Comparison of ENCODE assay signal across 21 cellular contexts in the genomic region with DNA sequence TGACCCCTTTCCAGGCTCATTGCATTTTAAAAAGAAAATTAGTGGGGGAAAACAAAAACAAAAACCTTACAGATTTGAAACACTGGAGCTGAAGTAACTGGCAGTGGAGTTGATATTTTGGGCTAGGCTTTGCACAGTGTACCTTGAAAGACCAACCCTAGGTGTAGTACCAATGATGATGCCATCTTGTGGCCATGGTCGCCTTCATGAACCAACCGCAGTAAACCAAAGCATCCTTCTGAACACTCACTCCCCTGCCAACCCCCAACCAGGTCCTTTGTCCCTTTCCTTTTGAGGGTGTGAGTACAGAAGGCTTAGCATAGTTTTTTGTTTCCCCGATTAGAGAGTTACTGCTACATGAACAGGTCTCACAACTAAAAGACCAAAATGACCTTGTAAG. TPM values are rescaled to one million over a fixed set of nuclear protein-coding genes. Genes with fewer than 3 reads are reported as not detected.
A peak's percentile ranks its signal among the peaks of the same experiment; 100 is the strongest.
DNase-seq lines count a peak whose midpoint lies in the region; ATAC-seq and TF ChIP-seq lines count a peak whose summit lies in the region.
"Had no signal": no experiment of that assay in that cellular context is flagged by ENCODE, and none has a peak within 500 bp of the region (broad histone marks: within the 10 kb centered on the region; RNA-seq: fewer than 3 reads in every experiment).

No MANE protein-coding gene starts in this region.

- POLR2A ChIA-PET in MCF 10A (lab: Yijun Ruan, JAX), result no interaction called here

- no peaks in the 10 kb centered on the region for H3K9me3 Mint-ChIP-seq in MCF 10A (ENCODE audit: unreplicated experiment)
- no peaks in the 10 kb centered on the region for H3K9me3 Mint-ChIP-seq in chondrocyte (ENCODE audit: low read depth)
- H3K9me3 Mint-ChIP-seq: IgD-negative memory B cell; T-helper 2 cell treated with Interferon-gamma antibody and Interleukin-4, amounts not matched to agents 5 μg/mL and 100 μg/mL, for 36 hours had no signal

- no peaks in the 10 kb centered on the region for H3K4me1 Mint-ChIP-seq in MCF 10A (ENCODE audit: insufficient read depth, unreplicated experiment)
- H3K4me1 Mint-ChIP-seq in chondrocyte (ENCODE audit: low read depth), result no peaks in the 10 kb centered on the region

- no peak overlapping the region for H3K4me3 ChIP-seq in breast epithelium
- H3K4me3 ChIP-seq in NB4 (ENCODE audit: low read depth, low read length), result no peak overlapping the region
- no peak overlapping the region for H3K4me3 ChIP-seq in tibial artery

- ATAC-seq in Right ventricle myocardium superior (ENCODE audit: poor library complexity), result no peak
- no peak for ATAC-seq in HG03095 (IDR thresholded peaks at IDR 0.05; ENCODE audit: unreplicated experiment)
- ATAC-seq: esophagus mucosa, left colon had no signal

- intact Hi-C loops in MCF 10A (cut with micrococcal nuclease) (loop anchor here (5.0 kb wide), 1 partner anchor 294 kb away; no protein-coding TSS in a partner anchor), breast epithelium (cut with DNase I; ENCODE audit: low total_unique reads) (no loop called here), tibial artery (cut with DNase I; ENCODE audit: low total_unique reads) (no loop called here), Right ventricle myocardium superior (cut with DNase I) (no loop called here)

- no peaks in the 10 kb centered on the region for H3K4me1 ChIP-seq in breast epithelium
- H3K4me1 ChIP-seq in tibial artery, result peaks cover 0 to under 1% (median 0%) of the 10 kb centered on the region in 4 donors

- H3K9me3 ChIP-seq in breast epithelium (no peaks in the 10 kb centered on the region), tibial artery (no peaks in the 10 kb centered on the region)

- H3K27ac ChIP-seq in breast epithelium (no peak overlapping the region), tibial artery (no peak overlapping the region)

- H3K27me3 ChIP-seq in breast epithelium, result no peaks in the 10 kb centered on the region
- H3K27me3 ChIP-seq in tibial artery, result no peaks in the 10 kb centered on the region

- H3K4me3 Mint-ChIP-seq in MCF 10A (ENCODE audit: unreplicated experiment) (no peak overlapping the region), chondrocyte (ENCODE audit: unreplicated experiment) (no peak overlapping the region)
- H3K4me3 Mint-ChIP-seq: IgD-negative memory B cell; T-helper 2 cell treated with Interferon-gamma antibody and Interleukin-4, amounts not matched to agents 5 μg/mL and 100 μg/mL, for 36 hours had no signal

- TF ChIP-seq CTCF in MCF 10A (IDR thresholded peaks at IDR 0.05; ENCODE audit: unreplicated experiment) (no peak), breast epithelium (IDR thresholded peaks at IDR 0.05) (no peak), NB4 (IDR thresholded peaks at IDR 0.05; ENCODE audit: low read depth, low read length) (no peak), chondrocyte (IDR thresholded peaks at IDR 0.05) (peak; percentile 23), tibial artery (IDR thresholded peaks at IDR 0.05) (no peak)

- H3K27me3 Mint-ChIP-seq in MCF 10A (ENCODE audit: insufficient read depth, unreplicated experiment) (no peaks in the 10 kb centered on the region), chondrocyte (ENCODE audit: low read depth) (no peaks in the 10 kb centered on the region)
- H3K27me3 Mint-ChIP-seq: IgD-negative memory B cell had no signal

- no peak overlapping the region for H3K27ac Mint-ChIP-seq in MCF 10A (ENCODE audit: low read depth, unreplicated experiment)
- H3K27ac Mint-ChIP-seq in chondrocyte (ENCODE audit: unreplicated experiment), result no peak overlapping the region
- H3K27ac Mint-ChIP-seq: IgD-negative memory B cell; T-helper 2 cell treated with Interferon-gamma antibody and Interleukin-4, amounts not matched to agents 5 μg/mL and 100 μg/mL, for 36 hours had no signal

- CTCF ChIA-PET in MCF 10A (lab: Yijun Ruan, JAX), result interaction anchor here (1.0 kb wide), 1 partner anchor 15 kb away, joined by 3 read pairs; no protein-coding TSS in a partner anchor

- H3K36me3 Mint-ChIP-seq in MCF 10A (ENCODE audit: insufficient read depth, unreplicated experiment) (peaks cover 19% of the 10 kb centered on the region), chondrocyte (ENCODE audit: low read depth) (peaks cover 2% of the 10 kb centered on the region)
- H3K36me3 Mint-ChIP-seq: IgD-negative memory B cell had no signal

- DNase-seq in MCF 10A (ENCODE audit: unreplicated experiment) (peak; percentile 9), breast epithelium (ENCODE audit: low spot score in 2 of 2) (no peak), NB4 (ENCODE audit: low read depth) (peak; percentile 8), chondrocyte (ENCODE audit: low spot score) (no peak), tibial artery (no peak), Right ventricle myocardium superior (no peak), NCI-H187 (lab: John Stamatoyannopoulos, UW) (no peak)
- DNase-seq: activated T-cell treated with anti-CD3 and anti-CD28 coated beads, Interleukin-2, amount 50 U/mL, for 48 hours; cerebellar nuclear complex; DMS79; left colon; NCI-H510A; RPMI8226; stimulated activated CD4-positive, alpha-beta T cell treated with anti-CD3 and anti-CD28 coated beads, Interleukin-4, amount 100 ng/mL, for 4 hours; trophoblast cell had no signal

- no peaks in the 10 kb centered on the region for H3K36me3 ChIP-seq in breast epithelium
- no peaks in the 10 kb centered on the region for H3K36me3 ChIP-seq in tibial artery

- BruUV-seq in MCF 10A (replicated peaks; lab: Mats Ljungman, UMichigan), result no TSS peak

- TF ChIP-seq POLR2A in breast epithelium (IDR thresholded peaks at IDR 0.05) (no peak), NB4 (IDR thresholded peaks at IDR 0.05; ENCODE audit: extremely low read depth, insufficient read length) (no peak)

RNA-seq across cellular contexts. Expression of a gene that starts 5.9 kb away (rescaled TPM):
- total RNA-seq in MCF 10A (2022) (not detected in 2 replicates), breast epithelium (not detected), chondrocyte (not detected in 3 replicates), Right ventricle myocardium superior (not detected)
- total RNA-seq: esophagus mucosa, H4, osteocyte had no signal

RNA-seq across cellular contexts. Expression of a gene that starts 25.7 kb away (rescaled TPM):
- 52.8 and 102 TPM in 2 replicates for total RNA-seq in MCF 10A (2022)
- total RNA-seq in breast epithelium, result 10 to 100 TPM; 37.4 to 70.6 (median 58.4) TPM
- 27.5 to 32.4 TPM (median 32.4 TPM) in 3 replicates for total RNA-seq in chondrocyte
- 27.6 TPM for total RNA-seq in Right ventricle myocardium superior

RNA-seq across cellular contexts. Expression of a gene that starts 25.9 kb away (rescaled TPM):
- total RNA-seq in MCF 10A (2022) (19.6 and 26.2 TPM in 2 replicates), breast epithelium (10 to 100 TPM; 22.3 to 29.6 (median 22.4) TPM), chondrocyte (14.0 to 25.6 TPM (median 14.5 TPM) in 3 replicates), Right ventricle myocardium superior (9.8 TPM)

Comparison
In these comparisons a context has a peak if more than half of its experiments do, and no peak if none do; other contexts are left out.
1. DNase-seq: peak in MCF 10A (single experiment) and NB4 (single experiment); none in breast epithelium (0 of 2), chondrocyte (single experiment), tibial artery (0 of 2), Right ventricle myocardium superior (single experiment) and NCI-H187 (0 of 2).